In genomic region chr1:66452162-66452561, GRCh38 we compare ENCODE assay signal across 20 cellular contexts.
DNase-seq lines count a peak whose midpoint lies in the region; ATAC-seq and TF ChIP-seq lines count a peak whose summit lies in the region.
"Had no signal": no experiment of that assay in that cellular context is flagged by ENCODE, and none has a peak within 500 bp of the region (broad histone marks: within the 10 kb centered on the region; RNA-seq: fewer than 3 reads in every experiment).

No MANE protein-coding gene starts in this region.

- CTCF ChIA-PET in AG04450 (lab: Charles Lee) (interaction anchor here (4.7 kb wide), 1 partner anchor 51 kb away, joined by 51 read pairs; no protein-coding TSS in a partner anchor), HCT116 (lab: Charles Lee) (interaction anchor here (0.6 to 1.3 kb wide), 3 partner anchors 51 to 336 kb away, joined by 3 to 4 read pairs (median 4); no protein-coding TSS in a partner anchor)

- no peak overlapping the region for H3K4me3 Mint-ChIP-seq in stimulated activated naive CD8-positive, alpha-beta T cell treated with anti-CD3 and anti-CD28 coated beads, Interleukin-15, amount 100 ng/mL, for 72 hours
- H3K4me3 Mint-ChIP-seq: activated CD4-positive, alpha-beta T cell treated with anti-CD3 and anti-CD28 coated beads for 36 hours; naive thymus-derived CD4-positive, alpha-beta T cell; T-helper 2 cell treated with Interferon-gamma antibody and Interleukin-4, amounts not matched to agents 5 μg/mL and 100 μg/mL, for 36 hours had no signal

- no peak overlapping the region for H3K4me2 ChIP-seq in HCT116 (ENCODE audit: low read length)
- H3K4me2 ChIP-seq: smooth muscle cell had no signal

- no peaks in the 10 kb centered on the region for H4K20me1 ChIP-seq in HCT116 (ENCODE audit: insufficient read depth)

- no peaks in the 10 kb centered on the region for H3K4me1 Mint-ChIP-seq in stimulated activated naive CD8-positive, alpha-beta T cell treated with anti-CD3 and anti-CD28 coated beads, Interleukin-15, amount 100 ng/mL, for 72 hours
- H3K4me1 Mint-ChIP-seq: activated CD4-positive, alpha-beta T cell treated with anti-CD3 and anti-CD28 coated beads for 36 hours; naive thymus-derived CD4-positive, alpha-beta T cell had no signal

- RAD21 ChIA-PET in HCT116 (lab: Charles Lee; ENCODE audit: low non-redundant PET in 1 of 2, low total read pairs in 2 of 2, uncharacterized antibody in 2 of 2, unreplicated experiment in 2 of 2) = no interaction called here

- no peaks in the 10 kb centered on the region for H3K9me2 ChIP-seq in HCT116 (ENCODE audit: insufficient read depth)

- H3K27me3 ChIP-seq in AG04450 (ENCODE audit: control insufficient read depth, insufficient read depth, low read length) (no peaks in the 10 kb centered on the region), HCT116 (ENCODE audit: insufficient read depth, low read length) (no peaks in the 10 kb centered on the region)
- H3K27me3 ChIP-seq: BE2C, testis had no signal

- H3K9ac ChIP-seq in HCT116 (ENCODE audit: low read length) = no peak overlapping the region

- no peaks in the 10 kb centered on the region for H3K36me3 ChIP-seq in HCT116 (ENCODE audit: control insufficient read depth in 1 of 2, insufficient read depth in 2 of 2, low read length in 2 of 2)
- H3K36me3 ChIP-seq: BE2C had no signal

- H3K4me1 ChIP-seq in HCT116 (ENCODE audit: control insufficient read depth in 1 of 2, insufficient read depth in 2 of 2, low read length in 2 of 2) = no peaks in the 10 kb centered on the region

- POLR2A ChIA-PET in AG04450 (lab: Yijun Ruan, JAX) (no interaction called here), HCT116 (lab: Charles Lee) (no interaction called here)

- peaks cover 19% of the 10 kb centered on the region for H3K27me3 Mint-ChIP-seq in stimulated activated naive CD8-positive, alpha-beta T cell treated with anti-CD3 and anti-CD28 coated beads, Interleukin-15, amount 100 ng/mL, for 72 hours

- peak; percentile 27; the same call in 1 of the 2 replicates for TF ChIP-seq RAD21 in HCT116 (IDR thresholded peaks at IDR 0.05; ENCODE audit: low read depth)

- no peaks in the 10 kb centered on the region for H3K9me3 Mint-ChIP-seq in stimulated activated naive CD8-positive, alpha-beta T cell treated with anti-CD3 and anti-CD28 coated beads, Interleukin-15, amount 100 ng/mL, for 72 hours
- H3K9me3 Mint-ChIP-seq: naive thymus-derived CD4-positive, alpha-beta T cell; T-helper 2 cell treated with Interferon-gamma antibody and Interleukin-4, amounts not matched to agents 5 μg/mL and 100 μg/mL, for 36 hours had no signal

- DNase-seq in AG04450 (ENCODE audit: low read depth, low spot score) (no peak), HCT116 (ENCODE audit: low read depth, low spot score) (no peak), fibroblast of pulmonary artery (ENCODE audit: low read depth) (no peak), posterior vena cava (ENCODE audit: low spot score) (no peak), LoVo (ENCODE audit: low spot score) (no peak)
- DNase-seq in stimulated activated naive CD8-positive, alpha-beta T cell treated with anti-CD3 and anti-CD28 coated beads, Interleukin-15, amount 100 ng/mL, for 72 hours = no peak
- DNase-seq: activated CD4-positive, alpha-beta T cell treated with anti-CD3 and anti-CD28 coated beads for 36 hours; activated gamma-delta T cell treated with Interleukin-2 at 50 U/mL for 16 hours; anterior cingulate cortex; BE2C; erythroblast; naive thymus-derived CD4-positive, alpha-beta T cell; NCI-H1436 treated with DMSO at 0.1 percent for 48 hours; SIG-M5; testis had no signal

- H3K79me2 ChIP-seq in HCT116 (ENCODE audit: insufficient read depth, low read length) = no peaks in the 10 kb centered on the region

- TF ChIP-seq CTCF in AG04450 (IDR thresholded peaks at IDR 0.05; ENCODE audit: low read depth, low read length) = peak; percentile 40
- peak; percentile 5 to 15 (median 14); a peak in 2 of 6 replicates for TF ChIP-seq CTCF in HCT116 (IDR thresholded peaks at IDR 0.05 in 2 of 3, conservative IDR thresholded peaks at IDR 0.05 in 1 of 3; ENCODE audit: borderline replicate concordance in 1 of 3, insufficient read depth in 1 of 3, low read depth in 2 of 3, low read length in 2 of 3)
- TF ChIP-seq CTCF in VCaP (conservative IDR thresholded peaks at IDR 0.05) = peak; percentile 67
- TF ChIP-seq CTCF in fibroblast of pulmonary artery (IDR thresholded peaks at IDR 0.05; ENCODE audit: low read length, missing control alignments) = peak; percentile 32

- H3K27ac ChIP-seq in AG04450 (ENCODE audit: low read depth, low read length) (no peak overlapping the region), HCT116 (ENCODE audit: low read depth, low read length) (no peak overlapping the region), VCaP (peak overlapping the region; percentile 31; the same call in 1 of the 2 replicates)
- H3K27ac ChIP-seq: testis had no signal

- intact Hi-C loops in HCT116 (cut with micrococcal nuclease) (loop anchor here (2.0 kb wide), 1 partner anchor 275 kb away; no protein-coding TSS in a partner anchor), posterior vena cava (cut with DNase I) (no loop called here)

- ATAC-seq in HCT116 = no peak; the same call in 1 of the 2 replicates
- ATAC-seq in stimulated activated naive CD8-positive, alpha-beta T cell treated with anti-CD3 and anti-CD28 coated beads, Interleukin-15, amount 100 ng/mL, for 72 hours = no peak
- ATAC-seq in GM21423 (IDR thresholded peaks at IDR 0.05; ENCODE audit: unreplicated experiment) = no peak
- ATAC-seq: activated CD4-positive, alpha-beta T cell treated with anti-CD3 and anti-CD28 coated beads for 36 hours; naive thymus-derived CD4-positive, alpha-beta T cell had no signal

- no TSS peak for BruUV-seq in HCT116 (replicated peaks; lab: Mats Ljungman, UMichigan)

- no peak for TF ChIP-seq POLR2A in HCT116 (IDR thresholded peaks at IDR 0.05; ENCODE audit: borderline replicate concordance, extremely low read depth, insufficient read depth, insufficient read length)

- H3K9me3 ChIP-seq in AG04450 (ENCODE audit: control insufficient read depth, insufficient read depth, low read length) (no peaks in the 10 kb centered on the region), HCT116 (ENCODE audit: control insufficient read depth in 1 of 2, insufficient read depth in 1 of 2, low read depth in 1 of 2, low read length in 2 of 2) (no peaks in the 10 kb centered on the region)
- H3K9me3 ChIP-seq: BE2C, testis had no signal

- H2AFZ ChIP-seq in HCT116 (ENCODE audit: low read depth, low read length, poor library complexity, severe bottlenecking) = no peak overlapping the region

- H3K27ac Mint-ChIP-seq in stimulated activated naive CD8-positive, alpha-beta T cell treated with anti-CD3 and anti-CD28 coated beads, Interleukin-15, amount 100 ng/mL, for 72 hours = no peak overlapping the region
- H3K27ac Mint-ChIP-seq: activated CD4-positive, alpha-beta T cell treated with anti-CD3 and anti-CD28 coated beads for 36 hours; naive thymus-derived CD4-positive, alpha-beta T cell; T-helper 2 cell treated with Interferon-gamma antibody and Interleukin-4, amounts not matched to agents 5 μg/mL and 100 μg/mL, for 36 hours had no signal

- H3K4me3 ChIP-seq in AG04450 (ENCODE audit: low read depth, low read length) (no peak overlapping the region), HCT116 (replicated peaks in 1 of 2; ENCODE audit: low read depth in 1 of 2, low read length in 2 of 2) (no peak overlapping the region), fibroblast of pulmonary artery (replicated peaks; ENCODE audit: low read depth, low read length) (no peak overlapping the region)
- H3K4me3 ChIP-seq: lung, smooth muscle cell, testis had no signal

TF ChIP-seq in HCT116, 20 proteins besides CTCF, POLR2A, EP300 and RAD21 (continues in another document):
- TF ChIP-seq ELF1 (IDR thresholded peaks at IDR 0.05; ENCODE audit: borderline replicate concordance, low read depth) (no peak), EGR1 (IDR thresholded peaks at IDR 0.05; ENCODE audit: low read depth) (no peak), EZH2 (IDR thresholded peaks at IDR 0.05) (no peak), SIN3A (IDR thresholded peaks at IDR 0.05; ENCODE audit: low read depth) (no peak), TCF7L2 (IDR thresholded peaks at IDR 0.05; ENCODE audit: borderline replicate concordance, extremely low read depth, insufficient read depth, insufficient read length) (no peak), CBX3 (IDR thresholded peaks at IDR 0.05; ENCODE audit: low read depth) (no peak), YY1 (IDR thresholded peaks at IDR 0.05; ENCODE audit: extremely low read depth, insufficient replicate concordance, low read depth, low read length) (no peak), EZH2phosphoT487 (IDR thresholded peaks at IDR 0.05; ENCODE audit: borderline replicate concordance) (no peak), ZBTB33 (IDR thresholded peaks at IDR 0.05; ENCODE audit: extremely low read depth, insufficient replicate concordance, low read length) (no peak)
- TF ChIP-seq, protein P1, sequence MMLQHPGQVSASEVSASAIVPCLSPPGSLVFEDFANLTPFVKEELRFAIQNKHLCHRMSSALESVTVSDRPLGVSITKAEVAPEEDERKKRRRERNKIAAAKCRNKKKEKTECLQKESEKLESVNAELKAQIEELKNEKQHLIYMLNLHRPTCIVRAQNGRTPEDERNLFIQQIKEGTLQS (IDR thresholded peaks at IDR 0.05) = no peak

Comparison
In these comparisons a context has a peak if more than half of its experiments do, and no peak if none do; other contexts are left out.
1. CTCF ChIP-seq: peak in every context shown above with its lines; median percentile 67 in VCaP; 40 in AG04450; 32 in fibroblast of pulmonary artery; 14 in HCT116.